8 cellular contexts compared by ENCODE assay signal in the genomic region with DNA sequence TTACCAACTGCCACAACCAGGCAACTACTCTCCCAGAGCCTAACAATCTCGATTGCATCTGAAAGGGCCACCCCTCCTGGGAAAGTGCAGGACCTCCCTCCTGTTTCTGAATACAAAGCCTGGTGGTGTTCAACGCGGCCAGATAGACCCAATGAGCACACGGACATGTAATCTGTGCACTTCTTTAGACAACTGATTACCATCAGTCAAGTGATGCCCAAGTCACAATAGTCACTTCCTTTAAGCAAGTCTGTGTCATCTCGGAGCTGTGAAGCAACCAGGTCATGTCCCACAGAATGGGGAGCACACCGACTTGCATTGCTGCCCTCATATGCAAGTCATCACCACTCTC. TPM values are rescaled to one million over a fixed set of nuclear protein-coding genes. Genes with fewer than 3 reads are reported as not detected.
DNase-seq lines count a peak whose midpoint lies in the region; ATAC-seq and TF ChIP-seq lines count a peak whose summit lies in the region.

No MANE protein-coding gene starts in this region.

- H3K36me3 ChIP-seq in SJSA1 (no peaks in the 10 kb centered on the region), duodenal mucosa (ENCODE audit: control insufficient read depth in 1 of 2, insufficient read depth in 2 of 2, low read length in 2 of 2) (no peaks in the 10 kb centered on the region), right lobe of liver (no peaks in the 10 kb centered on the region)

- H3K4me1 ChIP-seq in SJSA1 (replicated peaks) (peaks cover 3% of the 10 kb centered on the region), duodenal mucosa (ENCODE audit: control insufficient read depth in 1 of 2, insufficient read depth in 2 of 2, low read length in 2 of 2) (peaks cover 5 to 22% of the 10 kb centered on the region in 2 donors), right lobe of liver (peaks cover 0 to 17% (median 8%) of the 10 kb centered on the region in 4 donors)

- intact Hi-C loops in right lobe of liver (cut with DNase I): no loop called here

- TF ChIP-seq POLR2A in right lobe of liver (IDR thresholded peaks at IDR 0.05): no peak

- peak overlapping the region; percentile 64; the same call in 1 of the 2 replicates for H3K27ac ChIP-seq in SJSA1
- H3K27ac ChIP-seq in duodenal mucosa (ENCODE audit: low read depth, low read length): peak overlapping the region; percentile 97
- peak overlapping the region; percentile 95 to 100 (median 98) for H3K27ac ChIP-seq in right lobe of liver

- ATAC-seq in GM21423 (IDR thresholded peaks at IDR 0.05; ENCODE audit: unreplicated experiment) (peak; percentile 35), right lobe of liver (peak; percentile 9 to 48 (median 40))

- 0% methylated on average over 6 of the region's 6 CpGs for WGBS in right lobe of liver (ENCODE audit: insufficient coverage, low coverage, low lambda C conversion rate, missing lambda C conversion rate)

- H3K4me3 ChIP-seq in SJSA1 (peak overlapping the region; percentile 63), duodenal mucosa (ENCODE audit: low read depth in 1 of 2, low read length in 2 of 2) (peak overlapping the region; percentile 81 to 89), right lobe of liver (peak overlapping the region; percentile 65 to 85 (median 78))

- H3K27me3 ChIP-seq in SJSA1 (replicated peaks) (no peaks in the 10 kb centered on the region), duodenal mucosa (ENCODE audit: control insufficient read depth in 1 of 2, insufficient read depth in 2 of 2, low read length in 2 of 2) (no peaks in the 10 kb centered on the region), right lobe of liver (no peaks in the 10 kb centered on the region)

- H3K9me3 ChIP-seq in SJSA1 (replicated peaks) (no peaks in the 10 kb centered on the region), duodenal mucosa (ENCODE audit: control insufficient read depth in 1 of 2, low read length in 2 of 2) (no peaks in the 10 kb centered on the region), right lobe of liver (no peaks in the 10 kb centered on the region)

- H3K9ac ChIP-seq in duodenal mucosa (ENCODE audit: low read depth in 1 of 2, low read length in 2 of 2): peak overlapping the region; percentile 87 to 93

- no peak for TF ChIP-seq CTCF in right lobe of liver (IDR thresholded peaks at IDR 0.05)

- DNase-seq in NCI-H524 (lab: John Stamatoyannopoulos, UW) (peak; percentile 43 to 50), NCI-H524 treated with DMSO at 0.1 percent for 48 hours (lab: John Stamatoyannopoulos, UW) (no peak), HPDE6-E6E7 (ENCODE audit: extremely low spot score) (peak; percentile 19), SJSA1 (ENCODE audit: low read depth in 1 of 2, low spot score in 2 of 2) (peak in 1 of 2 experiments; percentile 23), right lobe of liver (peak in 1 of 3 donors; percentile 62), superior temporal gyrus (ENCODE audit: extremely low spot score) (peak; percentile 71)

RNA-seq across cellular contexts. Expression of gene C9orf72, which starts 0.7 kb away (rescaled TPM):
- total RNA-seq in SJSA1 (2014; rRNA removed; shearing (Covaris generic)): 5.8 and 7.7 TPM in 2 replicates
- 1 to 10 TPM; 4.9 to 7.7 (median 6.8) TPM for total RNA-seq in right lobe of liver

RNA-seq across cellular contexts. Expression of gene MOB3B, which starts 42.9 kb away (rescaled TPM):
- total RNA-seq in SJSA1 (2014; rRNA removed; shearing (Covaris generic)): not detected in 2 replicates
- 1 to 10 TPM; 1.0 to 2.4 (median 1.7) TPM for total RNA-seq in right lobe of liver

RNA-seq across cellular contexts. Expression of gene IFNK, which starts 48.5 kb away (rescaled TPM):
- not detected in 2 replicates for total RNA-seq in SJSA1 (2014; rRNA removed; shearing (Covaris generic))
- not detected for total RNA-seq in right lobe of liver
